7 cellular contexts compared by ENCODE assay signal in the genomic region with DNA sequence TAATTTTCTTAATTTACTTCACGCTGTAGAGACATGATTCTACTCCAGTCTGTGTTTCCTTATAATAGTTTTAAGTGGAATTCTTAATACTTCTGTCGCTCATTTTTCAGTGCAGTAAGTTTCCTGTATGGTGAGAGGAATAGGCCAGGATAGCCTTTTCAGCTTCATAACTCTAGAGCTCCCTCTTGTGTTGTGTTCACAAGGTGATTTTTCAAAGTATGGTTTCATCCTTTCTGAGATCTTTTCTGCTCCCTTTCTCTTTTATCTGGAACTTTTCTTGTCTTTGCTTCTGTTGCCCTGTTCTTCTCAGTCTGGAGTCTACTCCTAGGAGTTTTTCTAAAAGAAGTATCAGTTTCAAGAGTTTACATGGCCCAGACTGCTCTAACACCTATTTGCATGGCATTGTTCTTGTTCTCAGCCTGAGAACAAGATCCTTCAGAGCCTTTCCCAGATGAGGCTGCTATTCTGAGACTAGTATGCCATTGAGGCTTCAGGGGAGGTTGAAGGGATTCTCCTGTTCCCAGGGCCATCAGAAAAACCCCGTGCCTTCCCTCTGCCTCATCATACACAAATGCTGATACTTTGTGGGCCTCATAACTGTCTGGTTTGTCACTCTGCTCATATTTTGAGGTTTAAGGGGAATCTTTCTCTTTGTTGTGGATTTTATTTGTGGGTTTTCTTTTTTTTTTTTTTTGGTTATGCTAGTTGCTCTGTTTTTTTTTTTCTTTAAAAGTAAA. TPM values are rescaled to one million over a fixed set of nuclear protein-coding genes. Genes with fewer than 3 reads are reported as not detected.
DNase-seq lines count a peak whose midpoint lies in the region; ATAC-seq, FAIRE-seq and TF ChIP-seq lines count a peak whose summit lies in the region.

No MANE protein-coding gene starts in this region.

- peak; percentile 79 for FAIRE-seq in K562 (lab: Jason Lieb, UNC)

- WGBS in K562 (ENCODE audit: insufficient coverage, low coverage, missing lambda C conversion rate), result 33% methylated on average over 3 of the region's 3 CpGs
- 52 to 54% methylated on average over 3 of the region's 3 CpGs for WGBS in tibial nerve, 2 donors

- H3K27ac ChIP-seq in DOHH2 (ENCODE audit: low read depth, low read length), result no peak overlapping the region
- H3K27ac ChIP-seq in K562 (ENCODE audit: extremely low read depth, low read depth, low read length), result peak overlapping the region; percentile 31; the same call in 1 of the 3 replicates
- no peak overlapping the region for H3K27ac ChIP-seq in tibial nerve

- H3K4me1 ChIP-seq in DOHH2 (ENCODE audit: control insufficient read depth, low read length) (no peaks in the 10 kb centered on the region), K562 (replicated peaks in 1 of 2; ENCODE audit: control insufficient read depth in 2 of 2, insufficient read depth in 2 of 2, low read length in 2 of 2) (peaks cover 0 to 7% of the 10 kb centered on the region in 2 experiments; a peak in 2 of 5 replicates), tibial nerve (no peaks in the 10 kb centered on the region)

- TF ChIP-seq RAD21 in K562 (CRISPR knock-in tag; conservative IDR thresholded peaks at IDR 0.05 in 1 of 2, IDR thresholded peaks at IDR 0.05 in 1 of 2), result peak; percentile 65 to 86

- ATAC-seq in GM21529 (IDR thresholded peaks at IDR 0.05; ENCODE audit: unreplicated experiment), result peak; percentile 72
- ATAC-seq in K562, result peak; percentile 92

- TF ChIP-seq EP300 in K562 (IDR thresholded peaks at IDR 0.05; ENCODE audit: low read length) (no peak), tibial nerve (IDR thresholded peaks at IDR 0.05) (no peak)

- H3K4me2 ChIP-seq in DOHH2 (ENCODE audit: low read length) (no peak overlapping the region), K562 (ENCODE audit: insufficient read depth, low read length) (no peak overlapping the region)

- DNase-seq in NCI-H2227 (lab: John Stamatoyannopoulos, UW; ENCODE audit: unreplicated experiment), result peak; percentile 21
- DNase-seq in K562 (ENCODE audit: extremely low read depth in 1 of 4, low spot score in 3 of 4), result peak; percentile 27 to 60 (median 32)
- DNase-seq in iris pigment epithelial cell (ENCODE audit: low read depth), result peak; percentile 85
- DNase-seq in tibial nerve (ENCODE audit: low spot score in 2 of 2), result no peak
- no peak for DNase-seq in NK-92 (lab: John Stamatoyannopoulos, UW; ENCODE audit: unreplicated experiment)

- TF ChIP-seq POLR2A in K562 (conservative IDR thresholded peaks at IDR 0.05) (no peak), tibial nerve (IDR thresholded peaks at IDR 0.05) (no peak)

- H4K20me1 ChIP-seq in DOHH2 (ENCODE audit: control insufficient read depth, insufficient read depth, low read depth, low read length) (no peaks in the 10 kb centered on the region), K562 (replicated peaks; ENCODE audit: control insufficient read depth, insufficient read depth, low read length) (0 out of 2 replicates have a peak, but pooled peaks cover 3% of the 10 kb centered on the region)

- H3K9me1 ChIP-seq in K562 (ENCODE audit: control insufficient read depth, insufficient read depth, low read length), result no peaks in the 10 kb centered on the region

- CTCF ChIA-PET in K562 (lab: Yijun Ruan, JAX; ENCODE audit: low intra/inter-chr PET ratio), result interaction anchor here (0.6 to 3.6 kb wide), 4 partner anchors 90 to 716 kb away, joined by 3 to 39 read pairs (median 17); no protein-coding TSS in a partner anchor

- POLR2A ChIA-PET in K562 (lab: Yijun Ruan, JAX), result interaction anchor here (0.7 to 2.2 kb wide), 6 partner anchors 8 to 584 kb away, joined by 3 to 11 read pairs (median 4); a partner anchor contains a TSS

- H2AFZ ChIP-seq in K562 (ENCODE audit: low read depth, low read length), result no peak overlapping the region

- H3K36me3 ChIP-seq in DOHH2 (ENCODE audit: control insufficient read depth, low read length) (peaks cover 35% of the 10 kb centered on the region), K562 (ENCODE audit: control insufficient read depth, insufficient read depth, low read length) (peaks cover 59% of the 10 kb centered on the region), tibial nerve (peaks cover 0 to 11% (median 0%) of the 10 kb centered on the region in 3 donors)

- H3K4me3 ChIP-seq in DOHH2 (ENCODE audit: low read length) (no peak overlapping the region), K562 (no peak overlapping the region), tibial nerve (no peak overlapping the region)

- H3K9ac ChIP-seq in K562 (ENCODE audit: insufficient read depth in 1 of 2, low read depth in 2 of 2, low read length in 2 of 2), result no peak overlapping the region

- no peaks in the 10 kb centered on the region for H3K9me3 ChIP-seq in DOHH2 (ENCODE audit: control insufficient read depth, insufficient read depth, low read length)
- no peaks in the 10 kb centered on the region for H3K9me3 ChIP-seq in K562 (replicated peaks; ENCODE audit: control insufficient read depth, insufficient read depth, low read depth, low read length)
- H3K9me3 ChIP-seq in tibial nerve, result peaks cover 0 to 4% (median 0%) of the 10 kb centered on the region in 4 donors

- in situ Hi-C loops in K562 (cut with MboI), result no loop called here

- TF ChIP-seq CTCF in DOHH2 (IDR thresholded peaks at IDR 0.05; ENCODE audit: low read depth, low read length, poor library complexity, severe bottlenecking), result peak; percentile 65
- peak; percentile 51 to 78 (median 69); a peak in 5 of 6 replicates for TF ChIP-seq CTCF in K562 (IDR thresholded peaks at IDR 0.05 in 2 of 3, conservative IDR thresholded peaks at IDR 0.05 in 1 of 3; ENCODE audit: insufficient read depth in 2 of 3, low read depth in 1 of 3, low read length in 3 of 3)
- TF ChIP-seq CTCF in tibial nerve (IDR thresholded peaks at IDR 0.05), result peak; percentile 32 to 60 (median 51)

- no TSS peak for BruUV-seq in K562 (replicated peaks; lab: Mats Ljungman, UMichigan)

- H3K79me2 ChIP-seq in DOHH2 (ENCODE audit: control insufficient read depth, low read length), result peaks cover 9% of the 10 kb centered on the region
- H3K79me2 ChIP-seq in K562 (ENCODE audit: control insufficient read depth, insufficient read depth, low read length), result peaks cover 63% of the 10 kb centered on the region

- H3F3A ChIP-seq in DOHH2 (ENCODE audit: control insufficient read depth, insufficient read depth), result peaks cover 9% of the 10 kb centered on the region

- intact Hi-C loops in K562 (cut with micrococcal nuclease), result loop anchor here (5.0 to 10.0 kb wide), 5 partner anchors 52 to 617 kb away; no protein-coding TSS in a partner anchor

- H3K27me3 ChIP-seq in DOHH2 (ENCODE audit: control insufficient read depth, low read length), result no peaks in the 10 kb centered on the region
- no peaks in the 10 kb centered on the region for H3K27me3 ChIP-seq in K562 (ENCODE audit: control insufficient read depth in 2 of 2, insufficient read depth in 2 of 2, low read length in 2 of 2)
- H3K27me3 ChIP-seq in tibial nerve, result no peaks in the 10 kb centered on the region

- H3K9me2 ChIP-seq in DOHH2 (replicated peaks; ENCODE audit: control insufficient read depth, low read length), result no peaks in the 10 kb centered on the region

RNA-seq across cellular contexts. Expression of a gene that starts 21.8 kb away (rescaled TPM):
- 210 and 255 TPM in 2 replicates for total RNA-seq in K562 (2011; cell fraction: chromatin; rRNA removed; ENCODE audit: low replicate concordance)
- 116 and 127 TPM in 2 replicates for total RNA-seq in K562 (2011; cell fraction: nucleolus; rRNA removed)
- 147 and 162 TPM in 2 replicates for total RNA-seq in K562 (2011; cell fraction: nucleoplasm; rRNA removed)
- total RNA-seq in K562 (2014; rRNA removed) (115 TPM in 2 replicates), K562 (2014; rRNA removed; fragmentation: Illumina TruSeq; extraction: Trizol) (106 and 114 TPM in 2 replicates), K562 (2015; rRNA removed; fragmentation: Illumina TruSeq; extraction: Trizol) (98.1 and 105 TPM in 2 replicates), K562 (2021) (152 and 158 TPM in 2 replicates), tibial nerve (100 to 1,000 TPM in 2 of 4 donors, 10 to 100 TPM in 2; 66.0 to 133 (median 91.3) TPM)
- polyA plus RNA-seq in K562 (2011; rRNA removed) (258 and 270 TPM in 2 replicates), K562 (2014; fragmentation: Illumina TruSeq; extraction: Trizol) (113 and 136 TPM in 2 replicates), K562 (2014; fragmentation: Nextera tagmentation; extraction: Ambion mirVana) (10 to 100 TPM; 47.4 to 53.0 TPM), K562 (2014; rRNA removed) (98.9 and 105 TPM in 2 replicates)
- 98.2 and 133 TPM in 2 replicates for polyA plus RNA-seq in K562 (2011; cell fraction: cytosol; rRNA removed)
- polyA plus RNA-seq in K562 (2011; cell fraction: nucleus; rRNA removed), result 136 and 256 TPM in 2 replicates
- 103 and 113 TPM in 2 replicates for polyA plus RNA-seq in K562 (2012)
- polyA minus RNA-seq in K562 (2011; rRNA and poly(A)+ RNA removed), result 409 and 471 TPM in 2 replicates
- polyA minus RNA-seq in K562 (2011; cell fraction: cytosol; rRNA and poly(A)+ RNA removed), result 218 and 242 TPM in 2 replicates
- polyA minus RNA-seq in K562 (2011; cell fraction: nucleus; rRNA and poly(A)+ RNA removed), result 195 and 518 TPM in 2 replicates

RNA-seq across cellular contexts. Expression of a gene that starts 29.6 kb away (rescaled TPM):
- 8.4 and 9.7 TPM in 2 replicates for total RNA-seq in K562 (2011; cell fraction: chromatin; rRNA removed; ENCODE audit: low replicate concordance)
- 4.3 TPM in 2 replicates for total RNA-seq in K562 (2011; cell fraction: nucleolus; rRNA removed)
- 3.1 and 4.9 TPM in 2 replicates for total RNA-seq in K562 (2011; cell fraction: nucleoplasm; rRNA removed)
- total RNA-seq in K562 (2014; rRNA removed), result 6.6 and 7.8 TPM in 2 replicates
- total RNA-seq in K562 (2014; rRNA removed; fragmentation: Illumina TruSeq; extraction: Trizol), result 6.9 and 7.8 TPM in 2 replicates
- 6.3 and 7.5 TPM in 2 replicates for total RNA-seq in K562 (2015; rRNA removed; fragmentation: Illumina TruSeq; extraction: Trizol)
- total RNA-seq in K562 (2021), result 6.3 and 6.8 TPM in 2 replicates
- polyA plus RNA-seq in K562 (2011; rRNA removed), result 4.7 and 10.1 TPM in 2 replicates
- 3.6 and 10.6 TPM in 2 replicates for polyA plus RNA-seq in K562 (2011; cell fraction: cytosol; rRNA removed)
- polyA plus RNA-seq in K562 (2011; cell fraction: nucleus; rRNA removed), result 4.4 and 8.6 TPM in 2 replicates
- polyA plus RNA-seq in K562 (2012), result 8.6 and 9.6 TPM in 2 replicates
- 8.5 and 9.8 TPM in 2 replicates for polyA plus RNA-seq in K562 (2014; fragmentation: Illumina TruSeq; extraction: Trizol)
- polyA plus RNA-seq in K562 (2014; fragmentation: Nextera tagmentation; extraction: Ambion mirVana), result 10 to 100 TPM in 1 of 2 experiments, 1 to 10 TPM in 1; 8.3 to 10.1 TPM
- polyA plus RNA-seq in K562 (2014; rRNA removed), result 5.5 TPM in 2 replicates
- polyA minus RNA-seq in K562 (2011; rRNA and poly(A)+ RNA removed), result 4.2 and 7.3 TPM in 2 replicates
- 0.91 and 3.4 TPM in 2 replicates for polyA minus RNA-seq in K562 (2011; cell fraction: cytosol; rRNA and poly(A)+ RNA removed)
- polyA minus RNA-seq in K562 (2011; cell fraction: nucleus; rRNA and poly(A)+ RNA removed), result 2.3 and 2.4 TPM in 2 replicates
- under 1 TPM in 2 of 4 donors, not detected in 2; 0.21 to 0.22 TPM for total RNA-seq in tibial nerve

Comparison
In these comparisons a context has a peak if more than half of its experiments do, and no peak if none do; other contexts are left out.
1. DNase-seq: peak in NCI-H2227 (single experiment), K562 (4 of 4) and iris pigment epithelial cell (single experiment); none in tibial nerve (0 of 2) and NK-92 (single experiment).
2. Peak in every context shown above with its lines, with median percentiles within 50 percentile points of each other: CTCF ChIP-seq.